22 cellular contexts compared by ENCODE assay signal in genomic region chr11:9040410-9040809, GRCh38. TPM values are rescaled to one million over a fixed set of nuclear protein-coding genes. Genes with fewer than 3 reads are reported as not detected.
DNase-seq lines count a peak whose midpoint lies in the region; ATAC-seq, FAIRE-seq and TF ChIP-seq lines count a peak whose summit lies in the region.
"Had no signal": no experiment of that assay in that cellular context is flagged by ENCODE, and none has a peak within 500 bp of the region (broad histone marks: within the 10 kb centered on the region; RNA-seq: fewer than 3 reads in every experiment).

No MANE protein-coding gene starts in this region.

- H3K4me3 ChIP-seq in HEK293 (ENCODE audit: low read depth, low read length), result no peak overlapping the region
- H3K4me3 ChIP-seq in K562, result no peak overlapping the region
- H3K4me3 ChIP-seq: A549; BLaER1 treated with 17β-estradiol and CSF1 and Interleukin-3, amounts not matched to agents 10 nM and 100 nM; GM23248; HAP-1 had no signal

- peaks cover 31 to 35% of the 10 kb centered on the region in 2 experiments for H3K27me3 ChIP-seq in K562 (ENCODE audit: control insufficient read depth in 2 of 2, insufficient read depth in 2 of 2, low read length in 2 of 2)
- H3K27me3 ChIP-seq: BE2C; BLaER1 treated with 17β-estradiol and CSF1 and Interleukin-3, amounts not matched to agents 10 nM and 100 nM had no signal

- FAIRE-seq in GM12892 (lab: Jason Lieb, UNC) (peak; percentile 51), K562 (lab: Jason Lieb, UNC) (no peak)
- FAIRE-seq: A549, D721Med, G401.6, GM19239, H54 had no signal

- H3K36me3 ChIP-seq in HEK293 (ENCODE audit: control insufficient read depth in 2 of 2, insufficient read depth in 1 of 2, low read length in 2 of 2) (no peaks in the 10 kb centered on the region), K562 (ENCODE audit: control insufficient read depth, insufficient read depth, low read length) (no peaks in the 10 kb centered on the region)
- H3K36me3 ChIP-seq: BE2C; BLaER1 treated with 17β-estradiol and CSF1 and Interleukin-3, amounts not matched to agents 10 nM and 100 nM; HAP-1 had no signal

- intact Hi-C loops in K562 (cut with micrococcal nuclease), result no loop called here

- under 1% methylated on average over 10 of the region's 10 CpGs for WGBS in K562 (ENCODE audit: insufficient coverage, low coverage, missing lambda C conversion rate)

- no peaks in the 10 kb centered on the region for H3K79me2 ChIP-seq in K562 (ENCODE audit: control insufficient read depth, insufficient read depth, low read length)

- H3K9ac ChIP-seq in K562 (ENCODE audit: insufficient read depth in 1 of 2, low read depth in 2 of 2, low read length in 2 of 2), result no peak overlapping the region
- H3K9ac ChIP-seq: BLaER1 treated with 17β-estradiol and CSF1 and Interleukin-3, amounts not matched to agents 10 nM and 100 nM; GM23248 had no signal

- in situ Hi-C loops in K562 (cut with MboI), result no loop called here

- H3K4me2 ChIP-seq in K562 (ENCODE audit: insufficient read depth, low read length), result no peak overlapping the region
- H3K4me2 ChIP-seq: A549 had no signal

- TF ChIP-seq EP300 in K562 (IDR thresholded peaks at IDR 0.05; ENCODE audit: low read length), result no peak

- ATAC-seq in K562 (no peak), HG03565 (IDR thresholded peaks at IDR 0.05; ENCODE audit: unreplicated experiment) (no peak)
- ATAC-seq: A549 had no signal

- no peak overlapping the region for H2AFZ ChIP-seq in K562 (ENCODE audit: low read depth, low read length)
- H2AFZ ChIP-seq: GM23248 had no signal

- POLR2A ChIA-PET in HEK293 (lab: Yijun Ruan, JAX), result no interaction called here
- POLR2A ChIA-PET in K562 (lab: Yijun Ruan, JAX), result no interaction called here

- H3K4me1 ChIP-seq in HEK293 (ENCODE audit: control insufficient read depth, insufficient read depth, low read length), result no peaks in the 10 kb centered on the region
- peaks cover 0 to 4% of the 10 kb centered on the region in 2 experiments; a peak in 2 of 5 replicates for H3K4me1 ChIP-seq in K562 (replicated peaks in 1 of 2; ENCODE audit: control insufficient read depth in 2 of 2, insufficient read depth in 2 of 2, low read length in 2 of 2)
- H3K4me1 ChIP-seq: A549, BE2C had no signal

- no peak for DNase-seq in GM12892 (ENCODE audit: insufficient read length)
- DNase-seq in K562 (ENCODE audit: extremely low read depth in 1 of 4, low spot score in 3 of 4), result no peak
- no peak for DNase-seq in HT-29 (ENCODE audit: low spot score)
- DNase-seq in DMS79 treated with DMSO at 0.1 percent for 48 hours (lab: John Stamatoyannopoulos, UW), result no peak
- DNase-seq: 8988T; ACHN; AML-193; BE2C; CD4-positive, alpha-beta T cell; CD8-positive, alpha-beta memory T cell; DMS53; DND-41; GM23248 had no signal

- H3K27ac ChIP-seq in HEK293 (ENCODE audit: extremely low read depth, low read depth, low read length) (no peak overlapping the region), K562 (ENCODE audit: extremely low read depth, low read depth, low read length) (no peak overlapping the region)
- H3K27ac ChIP-seq: A549; BLaER1 treated with 17β-estradiol and CSF1 and Interleukin-3, amounts not matched to agents 10 nM and 100 nM; GM23248 had no signal

- TF ChIP-seq POLR2A in GM12892 (IDR thresholded peaks at IDR 0.05; ENCODE audit: low read depth, low read length), result no peak
- TF ChIP-seq POLR2A in K562 (conservative IDR thresholded peaks at IDR 0.05), result no peak

- no peaks in the 10 kb centered on the region for H3K9me1 ChIP-seq in K562 (ENCODE audit: control insufficient read depth, insufficient read depth, low read length)

- CTCF ChIA-PET in HEK293 (lab: Yijun Ruan, JAX), result no interaction called here
- CTCF ChIA-PET in K562 (lab: Yijun Ruan, JAX; ENCODE audit: low intra/inter-chr PET ratio), result no interaction called here

- H3K9me3 ChIP-seq in HEK293 (ENCODE audit: control insufficient read depth, insufficient read depth, low read depth, low read length) (no peaks in the 10 kb centered on the region), K562 (replicated peaks; ENCODE audit: control insufficient read depth, insufficient read depth, low read depth, low read length) (no peaks in the 10 kb centered on the region)
- H3K9me3 ChIP-seq: BE2C, HAP-1 had no signal

- BruUV-seq in K562 (replicated peaks; lab: Mats Ljungman, UMichigan), result no TSS peak

- TF ChIP-seq CTCF in HEK293 (tag by site-specific recombination; IDR thresholded peaks at IDR 0.05) (no peak), K562 (IDR thresholded peaks at IDR 0.05 in 2 of 3, conservative IDR thresholded peaks at IDR 0.05 in 1 of 3; ENCODE audit: insufficient read depth in 2 of 3, low read depth in 1 of 3, low read length in 3 of 3) (no peak)

- no peak for TF ChIP-seq RAD21 in K562 (CRISPR knock-in tag; conservative IDR thresholded peaks at IDR 0.05 in 1 of 2, IDR thresholded peaks at IDR 0.05 in 1 of 2)

- H4K20me1 ChIP-seq in K562 (replicated peaks; ENCODE audit: control insufficient read depth, insufficient read depth, low read length), result no peaks in the 10 kb centered on the region
- H4K20me1 ChIP-seq: BLaER1 treated with 17β-estradiol and CSF1 and Interleukin-3, amounts not matched to agents 10 nM and 100 nM had no signal

TF ChIP-seq in HEK293, 187 proteins besides CTCF, POLR2A, EP300 and RAD21 (continues in another document):
- TF ChIP-seq ZNF488 (tag by site-specific recombination; IDR thresholded peaks at IDR 0.05) (no peak), IKZF3 (tag by site-specific recombination; IDR thresholded peaks at IDR 0.05) (no peak)

TF ChIP-seq in K562, 482 proteins besides CTCF, POLR2A, EP300 and RAD21 (continues in another document):
- TF ChIP-seq FOSL1 (tag; conservative IDR thresholded peaks at IDR 0.05), result peak; percentile 87

RNA-seq across cellular contexts. Expression of gene NRIP3, which starts 36.6 kb away (rescaled TPM):
- not detected for polyA plus RNA-seq in GM12892 (2012; ENCODE audit: missing spikeins)
- 16.4 and 21.2 TPM in 2 replicates for total RNA-seq in K562 (2011; cell fraction: chromatin; rRNA removed; ENCODE audit: low replicate concordance)
- 12.2 and 12.6 TPM in 2 replicates for total RNA-seq in K562 (2011; cell fraction: nucleolus; rRNA removed)
- 15.0 and 21.2 TPM in 2 replicates for total RNA-seq in K562 (2011; cell fraction: nucleoplasm; rRNA removed)
- total RNA-seq in K562 (2014; rRNA removed), result 10.9 and 11.4 TPM in 2 replicates
- total RNA-seq in K562 (2014; rRNA removed; fragmentation: Illumina TruSeq; extraction: Trizol), result 16.6 and 18.9 TPM in 2 replicates
- 12.9 and 13.8 TPM in 2 replicates for total RNA-seq in K562 (2015; rRNA removed; fragmentation: Illumina TruSeq; extraction: Trizol)
- 14.4 and 15.3 TPM in 2 replicates for total RNA-seq in K562 (2021)
- 12.0 and 18.7 TPM in 2 replicates for polyA plus RNA-seq in K562 (2011; rRNA removed)
- polyA plus RNA-seq in K562 (2011; cell fraction: cytosol; rRNA removed), result 9.9 and 10.9 TPM in 2 replicates
- polyA plus RNA-seq in K562 (2011; cell fraction: nucleus; rRNA removed), result 11.9 and 13.7 TPM in 2 replicates
- polyA plus RNA-seq in K562 (2012), result 7.2 and 9.1 TPM in 2 replicates
- 11.6 and 12.6 TPM in 2 replicates for polyA plus RNA-seq in K562 (2014; fragmentation: Illumina TruSeq; extraction: Trizol)
- polyA plus RNA-seq in K562 (2014; fragmentation: Nextera tagmentation; extraction: Ambion mirVana), result 1 to 10 TPM; 4.4 to 6.4 TPM
- 7.4 and 8.5 TPM in 2 replicates for polyA plus RNA-seq in K562 (2014; rRNA removed)
- polyA minus RNA-seq in K562 (2011; rRNA and poly(A)+ RNA removed), result 22.0 and 27.3 TPM in 2 replicates
- polyA minus RNA-seq in K562 (2011; cell fraction: cytosol; rRNA and poly(A)+ RNA removed), result 9.7 and 16.0 TPM in 2 replicates
- 5.4 and 6.0 TPM in 2 replicates for polyA minus RNA-seq in K562 (2011; cell fraction: nucleus; rRNA and poly(A)+ RNA removed)
- total RNA-seq in HT-29 (2014; rRNA removed; shearing (Covaris generic)), result not detected in 2 replicates

RNA-seq across cellular contexts. Expression of gene SCUBE2, which starts 51.0 kb away (rescaled TPM):
- 0.47 TPM for polyA plus RNA-seq in GM12892 (2012; ENCODE audit: missing spikeins)
- 0.74 and 2.3 TPM in 2 replicates for total RNA-seq in K562 (2011; cell fraction: chromatin; rRNA removed; ENCODE audit: low replicate concordance)
- total RNA-seq in K562 (2011; cell fraction: nucleolus; rRNA removed), result 1.2 and 1.4 TPM in 2 replicates
- 0.99 TPM in 1 of 2 replicates, not detected in the other for total RNA-seq in K562 (2011; cell fraction: nucleoplasm; rRNA removed)
- total RNA-seq in K562 (2014; rRNA removed) (0.41 TPM in 1 of 2 replicates, not detected in the other), K562 (2014; rRNA removed; fragmentation: Illumina TruSeq; extraction: Trizol) (0.35 TPM in 1 of 2 replicates, not detected in the other), K562 (2015; rRNA removed; fragmentation: Illumina TruSeq; extraction: Trizol) (0.30 and 0.40 TPM in 2 replicates), K562 (2021) (0.16 TPM in 1 of 2 replicates, not detected in the other)
- polyA plus RNA-seq in K562 (2011; rRNA removed) (0.07 and 0.15 TPM in 2 replicates), K562 (2014; fragmentation: Illumina TruSeq; extraction: Trizol) (not detected in 2 replicates), K562 (2014; fragmentation: Nextera tagmentation; extraction: Ambion mirVana) (under 1 TPM in 1 of 2 experiments, not detected in 1; 0.06 TPM), K562 (2014; rRNA removed) (0.16 TPM in 1 of 2 replicates, not detected in the other)
- 0.12 TPM in 1 of 2 replicates, not detected in the other for polyA plus RNA-seq in K562 (2011; cell fraction: cytosol; rRNA removed)
- polyA plus RNA-seq in K562 (2011; cell fraction: nucleus; rRNA removed), result 0.24 and 0.29 TPM in 2 replicates
- 0.14 and 0.22 TPM in 2 replicates for polyA plus RNA-seq in K562 (2012)
- not detected in 2 replicates for polyA minus RNA-seq in K562 (2011; rRNA and poly(A)+ RNA removed)
- polyA minus RNA-seq in K562 (2011; cell fraction: cytosol; rRNA and poly(A)+ RNA removed), result not detected in 2 replicates
- 1.1 TPM in 1 of 2 replicates, not detected in the other for polyA minus RNA-seq in K562 (2011; cell fraction: nucleus; rRNA and poly(A)+ RNA removed)
- total RNA-seq in HT-29 (2014; rRNA removed; shearing (Covaris generic)), result not detected in 2 replicates
- polyA plus RNA-seq: CD8-positive, alpha-beta memory T cell had no signal

Comparison
In these comparisons a context has a peak if more than half of its experiments do, and no peak if none do; other contexts are left out.
1. RNA of gene NRIP3, which starts 36.6 kb away (total RNA-seq): 10.9 to 21.2 TPM in K562; not detected in HT-29; every median in the first group is over 10 times any median in the second.